19 cellular contexts compared by ENCODE assay signal in genomic region chr1:244205171-244205570, GRCh38.
"Had no signal": no experiment of that assay in that cellular context is flagged by ENCODE, and none has a peak within 500 bp of the region (broad histone marks: within the 10 kb centered on the region; RNA-seq: fewer than 3 reads in every experiment).

No MANE protein-coding gene starts in this region.

- H3K9me3 Mint-ChIP-seq: naive thymus-derived CD8-positive, alpha-beta T cell; neural crest cell had no signal

- H3K36me3 Mint-ChIP-seq: immature natural killer cell had no signal

- H3K4me1 Mint-ChIP-seq: immature natural killer cell, neural crest cell had no signal

- H3K4me3 ChIP-seq: gastroesophageal sphincter, skin epidermis, stomach, thoracic aorta, transverse colon had no signal

- DNase-seq: cortex of kidney; effector memory CD4-positive, alpha-beta T cell; glutamatergic neuron; immature natural killer cell; kidney; mammary epithelial cell; naive thymus-derived CD8-positive, alpha-beta T cell; posterior cingulate gyrus; stimulated activated naive CD4-positive, alpha-beta T cell; stomach; substantia nigra; transverse colon had no signal

- ATAC-seq: esophagus mucosa; gastroesophageal sphincter; left lobe of liver; naive thymus-derived CD8-positive, alpha-beta T cell; sciatic nerve had no signal

- H3K36me3 ChIP-seq: gastroesophageal sphincter, stomach, thoracic aorta, transverse colon had no signal

- H3K9me3 ChIP-seq: gastroesophageal sphincter, stomach, thoracic aorta, transverse colon had no signal

- H3K27ac Mint-ChIP-seq: immature natural killer cell; naive thymus-derived CD8-positive, alpha-beta T cell had no signal

- H3K27ac ChIP-seq: gastroesophageal sphincter, skin epidermis, stomach, thoracic aorta, transverse colon had no signal

- H3K27me3 ChIP-seq: gastroesophageal sphincter, stomach, transverse colon had no signal

- H3K4me3 Mint-ChIP-seq: immature natural killer cell; naive thymus-derived CD8-positive, alpha-beta T cell; neural crest cell had no signal

- H3K4me1 ChIP-seq: stomach, transverse colon had no signal
